Comparison of ENCODE assay signal across 9 cellular contexts in the genomic region with DNA sequence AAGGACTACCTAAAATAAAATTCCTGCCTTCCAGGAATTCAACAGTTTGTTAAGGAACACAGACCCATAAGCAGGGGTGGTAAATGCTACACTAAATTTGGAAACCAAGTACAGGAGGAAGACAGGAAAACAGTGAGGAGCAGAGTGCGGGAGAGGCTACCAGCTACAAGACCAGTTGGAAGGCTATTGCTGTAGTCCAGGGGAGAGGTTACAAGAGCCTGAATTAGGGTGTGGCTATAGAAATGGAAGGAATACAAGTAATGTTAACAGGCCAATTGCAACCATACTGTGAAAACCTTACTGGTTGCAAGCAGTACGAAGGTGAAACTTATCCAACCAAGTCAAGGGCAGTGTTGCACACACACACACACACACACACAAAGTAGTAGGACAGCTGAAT. TPM values are rescaled to one million over a fixed set of nuclear protein-coding genes. Genes with fewer than 3 reads are reported as not detected.
DNase-seq lines count a peak whose midpoint lies in the region; ATAC-seq and TF ChIP-seq lines count a peak whose summit lies in the region.
"Had no signal": no experiment of that assay in that cellular context is flagged by ENCODE, and none has a peak within 500 bp of the region (broad histone marks: within the 10 kb centered on the region; RNA-seq: fewer than 3 reads in every experiment).

No MANE protein-coding gene starts in this region.

- TF ChIP-seq CTCF in AG04449 (IDR thresholded peaks at IDR 0.05; ENCODE audit: insufficient read depth, low read length, missing control alignments) (no peak), ascending aorta (IDR thresholded peaks at IDR 0.05) (no peak)

- CTCF ChIA-PET in AG04449 (lab: Yijun Ruan, JAX): interaction anchor here (1.1 to 2.4 kb wide), 5 partner anchors 12 to 231 kb away, joined by 3 to 10 read pairs (median 4); a partner anchor contains a TSS

- H3K27me3 ChIP-seq in ascending aorta: no peaks in the 10 kb centered on the region

- POLR2A ChIA-PET in AG04449 (lab: Yijun Ruan, JAX): interaction anchor here (2.5 kb wide), 1 partner anchor 12 kb away, joined by 16 read pairs; a partner anchor contains a TSS

- no peak for ATAC-seq in GM18873 (IDR thresholded peaks at IDR 0.05; ENCODE audit: low FRiP score, unreplicated experiment)

- H3K36me3 ChIP-seq in ascending aorta: peaks cover 0 to 10% of the 10 kb centered on the region in 2 donors
- peaks cover 17% of the 10 kb centered on the region for H3K36me3 ChIP-seq in mesodermal cell (ENCODE audit: control insufficient read depth, insufficient read depth, low read length)

- H3K4me3 ChIP-seq in AG04449 (ENCODE audit: low read depth, low read length): peak overlapping the region; percentile 84; the same call in 1 of the 2 replicates
- peak overlapping the region; percentile 95 to 100 for H3K4me3 ChIP-seq in ascending aorta
- H3K4me3 ChIP-seq in mesodermal cell (ENCODE audit: extremely low read depth, insufficient read depth, low read length, poor library complexity, severe bottlenecking): peak overlapping the region; percentile 86

- 100% methylated on average over 1 of the region's 2 CpGs for WGBS in mesodermal cell (ENCODE audit: insufficient coverage in 2 of 2), 2 experiments

- peak overlapping the region in 1 of 2 donors; percentile 97 for H3K27ac ChIP-seq in ascending aorta
- H3K27ac ChIP-seq in mesodermal cell (ENCODE audit: low read depth, low read length, severe bottlenecking): no peak overlapping the region

- no peaks in the 10 kb centered on the region for H3K9me3 ChIP-seq in ascending aorta
- no peaks in the 10 kb centered on the region for H3K9me3 ChIP-seq in mesodermal cell (ENCODE audit: control insufficient read depth, low read length)

- intact Hi-C loops in ascending aorta (cut with DNase I): loop anchor here (5.0 to 10.0 kb wide), 5 partner anchors 69 to 739 kb away; a partner anchor contains a TSS

- peaks cover 2 to 24% of the 10 kb centered on the region in 2 donors for H3K4me1 ChIP-seq in ascending aorta
- no peaks in the 10 kb centered on the region for H3K4me1 ChIP-seq in mesodermal cell (ENCODE audit: control insufficient read depth, insufficient read depth, low read length, poor library complexity, severe bottlenecking)

- DNase-seq in AG04449 (ENCODE audit: low read depth, low spot score): no peak
- peak; percentile 11 for DNase-seq in HT-29 (ENCODE audit: low spot score)
- DNase-seq in ascending aorta (ENCODE audit: low spot score in 2 of 2): no peak
- no peak for DNase-seq in DMS153 (lab: John Stamatoyannopoulos, UW)
- DNase-seq in HK-2 (ENCODE audit: unreplicated experiment): no peak
- DNase-seq in foreskin melanocyte: no peak
- DNase-seq: NCI-H1694 had no signal

RNA-seq across cellular contexts. Expression of a gene that starts 0.9 kb away (rescaled TPM):
- total RNA-seq in HT-29 (2014; rRNA removed; shearing (Covaris generic)): 21.7 and 26.6 TPM in 2 replicates
- total RNA-seq in ascending aorta: 23.4 TPM
- 43.1 TPM for polyA plus RNA-seq in mesodermal cell (2013, experiment 1 of 2)
- 27.3 TPM for polyA plus RNA-seq in mesodermal cell (2013, experiment 2 of 2)

RNA-seq across cellular contexts. Expression of a gene that starts 11.5 kb away (rescaled TPM):
- 9.1 and 10.9 TPM in 2 replicates for total RNA-seq in HT-29 (2014; rRNA removed; shearing (Covaris generic))
- total RNA-seq in ascending aorta: 2.0 TPM
- 13.7 TPM for polyA plus RNA-seq in mesodermal cell (2013, experiment 1 of 2)
- 14.0 TPM for polyA plus RNA-seq in mesodermal cell (2013, experiment 2 of 2)

RNA-seq across cellular contexts. Expression of a gene that starts 54.0 kb away (rescaled TPM):
- not detected in 2 replicates for total RNA-seq in HT-29 (2014; rRNA removed; shearing (Covaris generic))
- not detected for total RNA-seq in ascending aorta
- polyA plus RNA-seq in mesodermal cell (2013, experiment 1 of 2): not detected
- polyA plus RNA-seq in mesodermal cell (2013, experiment 2 of 2): not detected
